1 cellular context compared by ENCODE assay signal in the genomic region with DNA sequence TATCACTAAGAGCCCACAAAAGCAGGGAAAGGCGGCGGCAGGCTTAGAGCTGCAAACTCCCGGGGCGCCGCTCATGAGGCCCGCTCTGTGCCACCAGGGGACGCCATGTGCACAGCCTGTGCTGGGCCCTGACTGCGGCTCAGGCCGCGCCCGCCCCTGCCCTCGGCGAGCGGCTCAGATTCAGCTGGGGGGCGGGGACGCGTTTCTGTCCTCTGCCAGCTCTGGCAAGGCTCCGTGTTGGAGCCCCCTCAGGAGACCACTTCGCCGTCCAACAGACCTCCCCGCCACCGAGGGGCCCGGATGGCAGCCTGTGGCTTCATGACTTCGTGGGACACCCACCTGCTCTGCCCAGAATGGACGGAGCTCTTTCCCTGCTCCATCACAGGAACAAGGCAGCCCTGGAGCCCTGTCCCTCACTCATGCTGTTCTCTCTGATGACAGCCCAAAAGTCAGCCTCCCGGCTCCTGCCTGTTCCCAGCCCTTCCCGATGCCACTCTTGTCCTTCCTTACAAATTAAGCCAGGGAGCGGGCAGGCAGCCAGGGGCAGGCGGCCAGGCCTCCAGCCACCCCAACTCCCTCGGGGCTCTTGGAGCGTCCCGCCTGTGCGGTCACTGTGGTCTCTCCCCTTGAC.
TF ChIP-seq lines count a peak whose summit lies in the region.

No MANE protein-coding gene starts in this region.

TF ChIP-seq in SK-N-SH treated with all-trans-retinoic acid at 6 μM for 48 hours, 23 proteins besides CTCF, POLR2A, EP300 and RAD21 (continued from another document):
- TF ChIP-seq, protein P1, sequence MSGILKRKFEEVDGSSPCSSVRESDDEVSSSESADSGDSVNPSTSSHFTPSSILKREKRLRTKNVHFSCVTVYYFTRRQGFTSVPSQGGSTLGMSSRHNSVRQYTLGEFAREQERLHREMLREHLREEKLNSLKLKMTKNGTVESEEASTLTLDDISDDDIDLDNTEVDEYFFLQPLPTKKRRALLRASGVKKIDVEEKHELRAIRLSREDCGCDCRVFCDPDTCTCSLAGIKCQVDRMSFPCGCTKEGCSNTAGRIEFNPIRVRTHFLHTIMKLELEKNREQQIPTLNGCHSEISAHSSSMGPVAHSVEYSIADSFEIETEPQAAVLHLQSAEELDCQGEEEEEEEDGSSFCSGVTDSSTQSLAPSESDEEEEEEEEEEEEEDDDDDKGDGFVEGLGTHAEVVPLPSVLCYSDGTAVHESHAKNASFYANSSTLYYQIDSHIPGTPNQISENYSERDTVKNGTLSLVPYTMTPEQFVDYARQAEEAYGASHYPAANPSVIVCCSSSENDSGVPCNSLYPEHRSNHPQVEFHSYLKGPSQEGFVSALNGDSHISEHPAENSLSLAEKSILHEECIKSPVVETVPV (CRISPR knock-in tag; IDR thresholded peaks at IDR 0.05) = no peak
- TF ChIP-seq, protein P2, sequence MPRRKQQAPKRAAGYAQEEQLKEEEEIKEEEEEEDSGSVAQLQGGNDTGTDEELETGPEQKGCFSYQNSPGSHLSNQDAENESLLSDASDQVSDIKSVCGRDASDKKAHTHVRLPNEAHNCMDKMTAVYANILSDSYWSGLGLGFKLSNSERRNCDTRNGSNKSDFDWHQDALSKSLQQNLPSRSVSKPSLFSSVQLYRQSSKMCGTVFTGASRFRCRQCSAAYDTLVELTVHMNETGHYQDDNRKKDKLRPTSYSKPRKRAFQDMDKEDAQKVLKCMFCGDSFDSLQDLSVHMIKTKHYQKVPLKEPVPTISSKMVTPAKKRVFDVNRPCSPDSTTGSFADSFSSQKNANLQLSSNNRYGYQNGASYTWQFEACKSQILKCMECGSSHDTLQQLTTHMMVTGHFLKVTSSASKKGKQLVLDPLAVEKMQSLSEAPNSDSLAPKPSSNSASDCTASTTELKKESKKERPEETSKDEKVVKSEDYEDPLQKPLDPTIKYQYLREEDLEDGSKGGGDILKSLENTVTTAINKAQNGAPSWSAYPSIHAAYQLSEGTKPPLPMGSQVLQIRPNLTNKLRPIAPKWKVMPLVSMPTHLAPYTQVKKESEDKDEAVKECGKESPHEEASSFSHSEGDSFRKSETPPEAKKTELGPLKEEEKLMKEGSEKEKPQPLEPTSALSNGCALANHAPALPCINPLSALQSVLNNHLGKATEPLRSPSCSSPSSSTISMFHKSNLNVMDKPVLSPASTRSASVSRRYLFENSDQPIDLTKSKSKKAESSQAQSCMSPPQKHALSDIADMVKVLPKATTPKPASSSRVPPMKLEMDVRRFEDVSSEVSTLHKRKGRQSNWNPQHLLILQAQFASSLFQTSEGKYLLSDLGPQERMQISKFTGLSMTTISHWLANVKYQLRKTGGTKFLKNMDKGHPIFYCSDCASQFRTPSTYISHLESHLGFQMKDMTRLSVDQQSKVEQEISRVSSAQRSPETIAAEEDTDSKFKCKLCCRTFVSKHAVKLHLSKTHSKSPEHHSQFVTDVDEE (CRISPR knock-in tag; IDR thresholded peaks at IDR 0.05) = no peak
